Comparison of ENCODE assay signal across 24 cellular contexts in the genomic region with DNA sequence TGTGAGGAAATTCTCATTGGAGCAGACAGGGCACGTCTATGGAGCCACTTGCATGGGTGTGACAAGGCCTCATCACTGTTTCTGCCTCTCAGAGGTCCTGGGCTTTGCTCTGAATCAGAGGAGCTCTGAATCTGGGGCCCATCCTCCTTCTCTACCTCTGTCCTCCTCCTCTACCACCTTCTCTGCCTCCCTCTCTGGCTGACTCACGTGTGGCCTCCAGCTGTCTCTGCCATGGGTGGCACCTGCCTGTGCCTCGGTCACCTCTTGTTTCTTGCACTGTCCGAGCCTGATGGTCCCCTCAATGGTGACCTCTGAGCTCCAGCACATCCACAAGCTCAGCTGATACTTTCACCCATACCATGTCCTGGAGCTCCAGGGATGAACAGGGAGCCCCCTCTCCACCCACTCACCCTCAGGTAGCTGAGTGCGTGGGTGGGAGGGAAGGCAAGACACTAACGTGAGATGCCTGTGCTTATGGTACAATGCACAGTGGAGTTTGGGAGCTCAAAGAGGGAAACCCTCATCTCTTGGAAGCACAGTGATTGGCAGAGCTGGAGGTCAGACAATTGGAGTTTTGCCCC.
"Had no signal": no experiment of that assay in that cellular context is flagged by ENCODE, and none has a peak within 500 bp of the region (broad histone marks: within the 10 kb centered on the region; RNA-seq: fewer than 3 reads in every experiment).

No MANE protein-coding gene starts in this region.

- DNase-seq: activated CD4-positive, alpha-beta T cell treated with anti-CD3 and anti-CD28 coated beads for 48 hours; activated CD4-positive, alpha-beta T cell treated with anti-CD3 and anti-CD28 coated beads, Interleukin-2, amount 50 U/mL, for 4 hours; activated CD4-positive, CD25-positive, alpha-beta regulatory T cell treated with anti-CD3 and anti-CD28 coated beads, Interleukin-2, amount 50 U/mL, for 72 hours; activated CD8-positive, alpha-beta memory T cell treated with anti-CD3 and anti-CD28 coated beads, Interleukin-2, amount 50 U/mL, for 48 hours; activated CD8-positive, alpha-beta T cell treated with anti-CD3 and anti-CD28 coated beads, Interleukin-2, amount 10 ng/mL, durations not matched to agents 7 days and 5 days; activated naive CD4-positive, alpha-beta T cell treated with Interleukin-2 at 50 U/mL for 16 hours; activated naive CD8-positive, alpha-beta T cell treated with anti-CD3 and anti-CD28 coated beads, Interleukin-2, amount 50 U/mL, for 24 hours; activated T-cell treated with anti-CD3 and anti-CD28 coated beads, Interleukin-2, amount 50 U/mL, for 1 hour; amniotic stem cell; NCI-H1092; NCI-H1417; NCI-H2029 treated with DMSO at 0.1 percent for 48 hours; NCI-H510A treated with DMSO at 0.1 percent for 48 hours; NCI-H69; NK-92 treated with Interleukin-12 subunit alpha and Interleukin-12 subunit beta, amount 100 ng/mL, for 24 hours; OCI-M1; RPMI8226 had no signal

- H3K27ac ChIP-seq: cardiac muscle cell, KMS-11, SK-N-MC had no signal

- ATAC-seq: activated CD8-positive, alpha-beta T cell treated with anti-CD3 and anti-CD28 coated beads, Interleukin-2, amount 10 ng/mL, durations not matched to agents 7 days and 5 days; activated naive CD4-positive, alpha-beta T cell treated with anti-CD3 and anti-CD28 coated beads, Interleukin-2, amount 50 U/mL, for 72 hours; activated naive CD8-positive, alpha-beta T cell treated with anti-CD3 and anti-CD28 coated beads, Interleukin-2, amount 50 U/mL, for 24 hours; Panc1; Right ventricle myocardium inferior; WTC11 had no signal
